ENCODE assay signal across 1 cellular context in the genomic region with DNA sequence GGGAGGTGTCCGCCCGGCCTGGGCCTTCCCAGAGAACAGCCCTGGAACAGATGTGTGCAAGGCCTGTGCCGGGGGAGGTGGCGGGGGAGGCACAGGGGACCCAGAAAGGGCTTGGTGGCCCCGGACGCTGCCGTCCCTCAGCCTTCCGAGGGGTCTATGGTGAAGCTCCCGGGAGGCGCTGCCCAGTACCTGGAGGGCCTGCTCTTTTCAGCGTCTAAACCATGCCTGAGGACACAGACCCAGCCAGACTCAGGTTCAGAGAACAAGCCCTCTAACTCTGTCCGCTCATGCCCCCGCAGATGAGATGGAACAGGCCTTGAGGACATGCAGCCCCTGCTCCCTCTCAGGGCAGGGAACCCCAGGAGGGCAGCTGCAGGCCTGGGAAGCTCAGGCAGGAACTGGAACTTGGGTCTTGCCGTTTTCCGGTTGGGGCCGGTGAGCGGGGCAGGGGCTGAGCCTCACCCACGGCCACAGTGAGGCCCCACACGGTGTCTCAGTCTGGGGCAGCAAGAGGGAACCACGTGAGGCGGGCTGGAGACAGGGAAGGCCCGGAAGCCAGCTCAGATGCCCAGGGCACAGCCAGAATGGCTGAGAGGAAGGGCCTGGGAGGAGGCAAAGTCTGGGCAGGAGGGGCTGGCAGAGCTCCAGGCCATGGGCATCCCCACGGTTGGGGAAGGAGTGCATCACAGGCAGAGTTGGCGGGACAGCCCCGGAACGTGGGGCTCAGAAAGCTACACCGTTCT.
TF ChIP-seq lines count a peak whose summit lies in the region.

No MANE protein-coding gene starts in this region.

TF ChIP-seq in HepG2, 621 proteins besides CTCF, POLR2A, EP300 and RAD21 (continued from another document and continues in another):
- TF ChIP-seq ZNF577 (CRISPR knock-in tag; IDR thresholded peaks at IDR 0.05; ENCODE audit: borderline replicate concordance, low read depth) (no peak), ZNF780A (CRISPR knock-in tag; IDR thresholded peaks at IDR 0.05) (peak; percentile 43; the same call in 1 of the 2 replicates), ZNF232 (CRISPR knock-in tag; IDR thresholded peaks at IDR 0.05; ENCODE audit: borderline replicate concordance) (peak; percentile 97), SMARCE1 (IDR thresholded peaks at IDR 0.05; ENCODE audit: borderline replicate concordance) (no peak), ZFX (CRISPR knock-in tag; IDR thresholded peaks at IDR 0.05; ENCODE audit: low read depth) (peak; percentile 77), ETV5 (CRISPR knock-in tag; IDR thresholded peaks at IDR 0.05; ENCODE audit: borderline replicate concordance) (peak; percentile 77; the same call in 1 of the 2 replicates), ZFP62 (CRISPR knock-in tag; IDR thresholded peaks at IDR 0.05) (peak; percentile 77; the same call in 1 of the 2 replicates), SNRNP70 (IDR thresholded peaks at IDR 0.05; ENCODE audit: low read depth, low read length) (no peak), SNAPC2 (CRISPR knock-in tag; IDR thresholded peaks at IDR 0.05) (no peak), SATB2 (CRISPR knock-in tag; IDR thresholded peaks at IDR 0.05) (peak; percentile 85), CAMTA2 (CRISPR knock-in tag; IDR thresholded peaks at IDR 0.05; ENCODE audit: borderline replicate concordance) (no peak; the same call in 1 of the 2 replicates), MBNL3 (CRISPR knock-in tag; conservative IDR thresholded peaks at IDR 0.05) (no peak), NPAS2 (CRISPR knock-in tag; IDR thresholded peaks at IDR 0.05; ENCODE audit: borderline replicate concordance) (no peak), TMF1 (CRISPR knock-in tag; IDR thresholded peaks at IDR 0.05; ENCODE audit: low read depth) (no peak), HOXA9 (CRISPR knock-in tag; IDR thresholded peaks at IDR 0.05; ENCODE audit: borderline replicate concordance) (no peak), MXD4 (CRISPR knock-in tag; IDR thresholded peaks at IDR 0.05) (no peak), FOXA3 (CRISPR knock-in tag; IDR thresholded peaks at IDR 0.05) (no peak; the same call in 1 of the 2 replicates), CREM (IDR thresholded peaks at IDR 0.05) (no peak), CREM (CRISPR knock-in tag; IDR thresholded peaks at IDR 0.05) (no peak), PITX1 (CRISPR knock-in tag; IDR thresholded peaks at IDR 0.05) (peak; percentile 60), ESRRA (CRISPR knock-in tag; IDR thresholded peaks at IDR 0.05; ENCODE audit: low read depth) (peak; percentile 40), REXO4 (CRISPR knock-in tag; IDR thresholded peaks at IDR 0.05; ENCODE audit: borderline replicate concordance) (no peak), RFX1 (IDR thresholded peaks at IDR 0.05) (no peak)
- TF ChIP-seq, protein P1, sequence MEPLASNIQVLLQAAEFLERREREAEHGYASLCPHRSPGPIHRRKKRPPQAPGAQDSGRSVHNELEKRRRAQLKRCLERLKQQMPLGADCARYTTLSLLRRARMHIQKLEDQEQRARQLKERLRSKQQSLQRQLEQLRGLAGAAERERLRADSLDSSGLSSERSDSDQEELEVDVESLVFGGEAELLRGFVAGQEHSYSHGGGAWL (CRISPR knock-in tag; IDR thresholded peaks at IDR 0.05) = peak; percentile 89
- TF ChIP-seq, protein P2, sequence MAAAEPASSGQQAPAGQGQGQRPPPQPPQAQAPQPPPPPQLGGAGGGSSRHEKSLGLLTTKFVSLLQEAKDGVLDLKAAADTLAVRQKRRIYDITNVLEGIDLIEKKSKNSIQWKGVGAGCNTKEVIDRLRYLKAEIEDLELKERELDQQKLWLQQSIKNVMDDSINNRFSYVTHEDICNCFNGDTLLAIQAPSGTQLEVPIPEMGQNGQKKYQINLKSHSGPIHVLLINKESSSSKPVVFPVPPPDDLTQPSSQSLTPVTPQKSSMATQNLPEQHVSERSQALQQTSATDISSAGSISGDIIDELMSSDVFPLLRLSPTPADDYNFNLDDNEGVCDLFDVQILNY (CRISPR knock-in tag; conservative IDR thresholded peaks at IDR 0.05) = no peak
- TF ChIP-seq, protein P3, sequence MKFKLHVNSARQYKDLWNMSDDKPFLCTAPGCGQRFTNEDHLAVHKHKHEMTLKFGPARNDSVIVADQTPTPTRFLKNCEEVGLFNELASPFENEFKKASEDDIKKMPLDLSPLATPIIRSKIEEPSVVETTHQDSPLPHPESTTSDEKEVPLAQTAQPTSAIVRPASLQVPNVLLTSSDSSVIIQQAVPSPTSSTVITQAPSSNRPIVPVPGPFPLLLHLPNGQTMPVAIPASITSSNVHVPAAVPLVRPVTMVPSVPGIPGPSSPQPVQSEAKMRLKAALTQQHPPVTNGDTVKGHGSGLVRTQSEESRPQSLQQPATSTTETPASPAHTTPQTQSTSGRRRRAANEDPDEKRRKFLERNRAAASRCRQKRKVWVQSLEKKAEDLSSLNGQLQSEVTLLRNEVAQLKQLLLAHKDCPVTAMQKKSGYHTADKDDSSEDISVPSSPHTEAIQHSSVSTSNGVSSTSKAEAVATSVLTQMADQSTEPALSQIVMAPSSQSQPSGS (CRISPR knock-in tag; IDR thresholded peaks at IDR 0.05) = peak; percentile 67
- TF ChIP-seq, protein P4, sequence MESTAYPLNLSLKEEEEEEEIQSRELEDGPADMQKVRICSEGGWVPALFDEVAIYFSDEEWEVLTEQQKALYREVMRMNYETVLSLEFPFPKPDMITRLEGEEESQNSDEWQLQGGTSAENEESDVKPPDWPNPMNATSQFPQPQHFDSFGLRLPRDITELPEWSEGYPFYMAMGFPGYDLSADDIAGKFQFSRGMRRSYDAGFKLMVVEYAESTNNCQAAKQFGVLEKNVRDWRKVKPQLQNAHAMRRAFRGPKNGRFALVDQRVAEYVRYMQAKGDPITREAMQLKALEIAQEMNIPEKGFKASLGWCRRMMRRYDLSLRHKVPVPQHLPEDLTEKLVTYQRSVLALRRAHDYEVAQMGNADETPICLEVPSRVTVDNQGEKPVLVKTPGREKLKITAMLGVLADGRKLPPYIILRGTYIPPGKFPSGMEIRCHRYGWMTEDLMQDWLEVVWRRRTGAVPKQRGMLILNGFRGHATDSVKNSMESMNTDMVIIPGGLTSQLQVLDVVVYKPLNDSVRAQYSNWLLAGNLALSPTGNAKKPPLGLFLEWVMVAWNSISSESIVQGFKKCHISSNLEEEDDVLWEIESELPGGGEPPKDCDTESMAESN (CRISPR knock-in tag; conservative IDR thresholded peaks at IDR 0.05) = no peak; the same call in 1 of the 2 replicates
- TF ChIP-seq, protein P5, sequence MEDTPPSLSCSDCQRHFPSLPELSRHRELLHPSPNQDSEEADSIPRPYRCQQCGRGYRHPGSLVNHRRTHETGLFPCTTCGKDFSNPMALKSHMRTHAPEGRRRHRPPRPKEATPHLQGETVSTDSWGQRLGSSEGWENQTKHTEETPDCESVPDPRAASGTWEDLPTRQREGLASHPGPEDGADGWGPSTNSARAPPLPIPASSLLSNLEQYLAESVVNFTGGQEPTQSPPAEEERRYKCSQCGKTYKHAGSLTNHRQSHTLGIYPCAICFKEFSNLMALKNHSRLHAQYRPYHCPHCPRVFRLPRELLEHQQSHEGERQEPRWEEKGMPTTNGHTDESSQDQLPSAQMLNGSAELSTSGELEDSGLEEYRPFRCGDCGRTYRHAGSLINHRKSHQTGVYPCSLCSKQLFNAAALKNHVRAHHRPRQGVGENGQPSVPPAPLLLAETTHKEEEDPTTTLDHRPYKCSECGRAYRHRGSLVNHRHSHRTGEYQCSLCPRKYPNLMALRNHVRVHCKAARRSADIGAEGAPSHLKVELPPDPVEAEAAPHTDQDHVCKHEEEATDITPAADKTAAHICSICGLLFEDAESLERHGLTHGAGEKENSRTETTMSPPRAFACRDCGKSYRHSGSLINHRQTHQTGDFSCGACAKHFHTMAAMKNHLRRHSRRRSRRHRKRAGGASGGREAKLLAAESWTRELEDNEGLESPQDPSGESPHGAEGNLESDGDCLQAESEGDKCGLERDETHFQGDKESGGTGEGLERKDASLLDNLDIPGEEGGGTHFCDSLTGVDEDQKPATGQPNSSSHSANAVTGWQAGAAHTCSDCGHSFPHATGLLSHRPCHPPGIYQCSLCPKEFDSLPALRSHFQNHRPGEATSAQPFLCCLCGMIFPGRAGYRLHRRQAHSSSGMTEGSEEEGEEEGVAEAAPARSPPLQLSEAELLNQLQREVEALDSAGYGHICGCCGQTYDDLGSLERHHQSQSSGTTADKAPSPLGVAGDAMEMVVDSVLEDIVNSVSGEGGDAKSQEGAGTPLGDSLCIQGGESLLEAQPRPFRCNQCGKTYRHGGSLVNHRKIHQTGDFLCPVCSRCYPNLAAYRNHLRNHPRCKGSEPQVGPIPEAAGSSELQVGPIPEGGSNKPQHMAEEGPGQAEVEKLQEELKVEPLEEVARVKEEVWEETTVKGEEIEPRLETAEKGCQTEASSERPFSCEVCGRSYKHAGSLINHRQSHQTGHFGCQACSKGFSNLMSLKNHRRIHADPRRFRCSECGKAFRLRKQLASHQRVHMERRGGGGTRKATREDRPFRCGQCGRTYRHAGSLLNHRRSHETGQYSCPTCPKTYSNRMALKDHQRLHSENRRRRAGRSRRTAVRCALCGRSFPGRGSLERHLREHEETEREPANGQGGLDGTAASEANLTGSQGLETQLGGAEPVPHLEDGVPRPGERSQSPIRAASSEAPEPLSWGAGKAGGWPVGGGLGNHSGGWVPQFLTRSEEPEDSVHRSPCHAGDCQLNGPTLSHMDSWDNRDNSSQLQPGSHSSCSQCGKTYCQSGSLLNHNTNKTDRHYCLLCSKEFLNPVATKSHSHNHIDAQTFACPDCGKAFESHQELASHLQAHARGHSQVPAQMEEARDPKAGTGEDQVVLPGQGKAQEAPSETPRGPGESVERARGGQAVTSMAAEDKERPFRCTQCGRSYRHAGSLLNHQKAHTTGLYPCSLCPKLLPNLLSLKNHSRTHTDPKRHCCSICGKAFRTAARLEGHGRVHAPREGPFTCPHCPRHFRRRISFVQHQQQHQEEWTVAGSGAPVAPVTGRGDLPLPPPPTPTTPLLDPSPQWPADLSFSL (CRISPR knock-in tag; IDR thresholded peaks at IDR 0.05) = no peak
- TF ChIP-seq, protein P6, sequence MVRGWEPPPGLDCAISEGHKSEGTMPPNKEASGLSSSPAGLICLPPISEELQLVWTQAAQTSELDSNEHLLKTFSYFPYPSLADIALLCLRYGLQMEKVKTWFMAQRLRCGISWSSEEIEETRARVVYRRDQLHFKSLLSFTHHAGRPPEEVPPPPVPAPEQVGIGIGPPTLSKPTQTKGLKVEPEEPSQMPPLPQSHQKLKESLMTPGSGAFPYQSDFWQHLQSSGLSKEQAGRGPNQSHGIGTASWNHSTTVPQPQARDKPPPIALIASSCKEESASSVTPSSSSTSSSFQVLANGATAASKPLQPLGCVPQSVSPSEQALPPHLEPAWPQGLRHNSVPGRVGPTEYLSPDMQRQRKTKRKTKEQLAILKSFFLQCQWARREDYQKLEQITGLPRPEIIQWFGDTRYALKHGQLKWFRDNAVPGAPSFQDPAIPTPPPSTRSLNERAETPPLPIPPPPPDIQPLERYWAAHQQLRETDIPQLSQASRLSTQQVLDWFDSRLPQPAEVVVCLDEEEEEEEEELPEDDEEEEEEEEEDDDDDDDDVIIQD (CRISPR knock-in tag; IDR thresholded peaks at IDR 0.05; ENCODE audit: low read depth) = no peak
- TF ChIP-seq, protein P7, sequence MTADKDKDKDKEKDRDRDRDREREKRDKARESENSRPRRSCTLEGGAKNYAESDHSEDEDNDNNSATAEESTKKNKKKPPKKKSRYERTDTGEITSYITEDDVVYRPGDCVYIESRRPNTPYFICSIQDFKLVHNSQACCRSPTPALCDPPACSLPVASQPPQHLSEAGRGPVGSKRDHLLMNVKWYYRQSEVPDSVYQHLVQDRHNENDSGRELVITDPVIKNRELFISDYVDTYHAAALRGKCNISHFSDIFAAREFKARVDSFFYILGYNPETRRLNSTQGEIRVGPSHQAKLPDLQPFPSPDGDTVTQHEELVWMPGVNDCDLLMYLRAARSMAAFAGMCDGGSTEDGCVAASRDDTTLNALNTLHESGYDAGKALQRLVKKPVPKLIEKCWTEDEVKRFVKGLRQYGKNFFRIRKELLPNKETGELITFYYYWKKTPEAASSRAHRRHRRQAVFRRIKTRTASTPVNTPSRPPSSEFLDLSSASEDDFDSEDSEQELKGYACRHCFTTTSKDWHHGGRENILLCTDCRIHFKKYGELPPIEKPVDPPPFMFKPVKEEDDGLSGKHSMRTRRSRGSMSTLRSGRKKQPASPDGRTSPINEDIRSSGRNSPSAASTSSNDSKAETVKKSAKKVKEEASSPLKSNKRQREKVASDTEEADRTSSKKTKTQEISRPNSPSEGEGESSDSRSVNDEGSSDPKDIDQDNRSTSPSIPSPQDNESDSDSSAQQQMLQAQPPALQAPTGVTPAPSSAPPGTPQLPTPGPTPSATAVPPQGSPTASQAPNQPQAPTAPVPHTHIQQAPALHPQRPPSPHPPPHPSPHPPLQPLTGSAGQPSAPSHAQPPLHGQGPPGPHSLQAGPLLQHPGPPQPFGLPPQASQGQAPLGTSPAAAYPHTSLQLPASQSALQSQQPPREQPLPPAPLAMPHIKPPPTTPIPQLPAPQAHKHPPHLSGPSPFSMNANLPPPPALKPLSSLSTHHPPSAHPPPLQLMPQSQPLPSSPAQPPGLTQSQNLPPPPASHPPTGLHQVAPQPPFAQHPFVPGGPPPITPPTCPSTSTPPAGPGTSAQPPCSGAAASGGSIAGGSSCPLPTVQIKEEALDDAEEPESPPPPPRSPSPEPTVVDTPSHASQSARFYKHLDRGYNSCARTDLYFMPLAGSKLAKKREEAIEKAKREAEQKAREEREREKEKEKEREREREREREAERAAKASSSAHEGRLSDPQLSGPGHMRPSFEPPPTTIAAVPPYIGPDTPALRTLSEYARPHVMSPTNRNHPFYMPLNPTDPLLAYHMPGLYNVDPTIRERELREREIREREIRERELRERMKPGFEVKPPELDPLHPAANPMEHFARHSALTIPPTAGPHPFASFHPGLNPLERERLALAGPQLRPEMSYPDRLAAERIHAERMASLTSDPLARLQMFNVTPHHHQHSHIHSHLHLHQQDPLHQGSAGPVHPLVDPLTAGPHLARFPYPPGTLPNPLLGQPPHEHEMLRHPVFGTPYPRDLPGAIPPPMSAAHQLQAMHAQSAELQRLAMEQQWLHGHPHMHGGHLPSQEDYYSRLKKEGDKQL (CRISPR knock-in tag; IDR thresholded peaks at IDR 0.05; ENCODE audit: low read depth) = peak; percentile 57; the same call in 1 of the 2 replicates
- TF ChIP-seq, protein P8, sequence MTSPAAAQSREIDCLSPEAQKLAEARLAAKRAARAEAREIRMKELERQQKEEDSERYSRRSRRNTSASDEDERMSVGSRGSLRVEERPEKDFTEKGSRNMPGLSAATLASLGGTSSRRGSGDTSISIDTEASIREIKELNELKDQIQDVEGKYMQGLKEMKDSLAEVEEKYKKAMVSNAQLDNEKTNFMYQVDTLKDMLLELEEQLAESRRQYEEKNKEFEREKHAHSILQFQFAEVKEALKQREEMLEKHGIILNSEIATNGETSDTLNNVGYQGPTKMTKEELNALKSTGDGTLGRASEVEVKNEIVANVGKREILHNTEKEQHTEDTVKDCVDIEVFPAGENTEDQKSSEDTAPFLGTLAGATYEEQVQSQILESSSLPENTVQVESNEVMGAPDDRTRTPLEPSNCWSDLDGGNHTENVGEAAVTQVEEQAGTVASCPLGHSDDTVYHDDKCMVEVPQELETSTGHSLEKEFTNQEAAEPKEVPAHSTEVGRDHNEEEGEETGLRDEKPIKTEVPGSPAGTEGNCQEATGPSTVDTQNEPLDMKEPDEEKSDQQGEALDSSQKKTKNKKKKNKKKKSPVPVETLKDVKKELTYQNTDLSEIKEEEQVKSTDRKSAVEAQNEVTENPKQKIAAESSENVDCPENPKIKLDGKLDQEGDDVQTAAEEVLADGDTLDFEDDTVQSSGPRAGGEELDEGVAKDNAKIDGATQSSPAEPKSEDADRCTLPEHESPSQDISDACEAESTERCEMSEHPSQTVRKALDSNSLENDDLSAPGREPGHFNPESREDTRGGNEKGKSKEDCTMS (CRISPR knock-in tag; conservative IDR thresholded peaks at IDR 0.05) = no peak
- TF ChIP-seq, protein P9, sequence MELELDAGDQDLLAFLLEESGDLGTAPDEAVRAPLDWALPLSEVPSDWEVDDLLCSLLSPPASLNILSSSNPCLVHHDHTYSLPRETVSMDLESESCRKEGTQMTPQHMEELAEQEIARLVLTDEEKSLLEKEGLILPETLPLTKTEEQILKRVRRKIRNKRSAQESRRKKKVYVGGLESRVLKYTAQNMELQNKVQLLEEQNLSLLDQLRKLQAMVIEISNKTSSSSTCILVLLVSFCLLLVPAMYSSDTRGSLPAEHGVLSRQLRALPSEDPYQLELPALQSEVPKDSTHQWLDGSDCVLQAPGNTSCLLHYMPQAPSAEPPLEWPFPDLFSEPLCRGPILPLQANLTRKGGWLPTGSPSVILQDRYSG (CRISPR knock-in tag; IDR thresholded peaks at IDR 0.05) = no peak
